8 cellular contexts compared by ENCODE assay signal in genomic region chr18:22393164-22393563, GRCh38. TPM values are rescaled to one million over a fixed set of nuclear protein-coding genes. Genes with fewer than 3 reads are reported as not detected.
"Had no signal": no experiment of that assay in that cellular context is flagged by ENCODE, and none has a peak within 500 bp of the region (broad histone marks: within the 10 kb centered on the region; RNA-seq: fewer than 3 reads in every experiment).

No MANE protein-coding gene starts in this region.

RNA-seq across cellular contexts. Expression of gene CTAGE1, which starts 24.6 kb away (rescaled TPM):
- total RNA-seq: OCI-LY7, PC-3, PC-9, Peyer's patch, Right ventricle myocardium inferior, Right ventricle myocardium superior, SJCRH30, SK-MEL-5 had no signal
